Comparison of ENCODE assay signal across 8 cellular contexts in genomic region chr20:61980647-61981583, GRCh38.
DNase-seq lines count a peak whose midpoint lies in the region; ATAC-seq, FAIRE-seq and TF ChIP-seq lines count a peak whose summit lies in the region.

No MANE protein-coding gene starts in this region.

- peak; percentile 51 for DNase-seq in CD1c-positive myeloid dendritic cell (ENCODE audit: extremely low spot score)
- DNase-seq in HTR-8/SVneo (ENCODE audit: insufficient read length, low spot score): peak; percentile 71
- DNase-seq in activated CD4-positive, alpha-beta memory T cell treated with anti-CD3 and anti-CD28 coated beads, Interleukin-2, amount 10 ng/mL, durations not matched to agents 7 days and 5 days: no peak
- DNase-seq in keratinocyte (ENCODE audit: low read depth, low spot score): no peak
- DNase-seq in NCI-H2227 treated with DMSO at 0.1 percent for 48 hours (lab: John Stamatoyannopoulos, UW): no peak

- no peaks in the 10 kb centered on the region for H3K9me1 ChIP-seq in keratinocyte (ENCODE audit: control insufficient read depth, extremely low read depth, insufficient read depth, low read length)

- H3K9me3 ChIP-seq in keratinocyte (ENCODE audit: control insufficient read depth, low read depth, low read length): no peaks in the 10 kb centered on the region

- ATAC-seq in GM18520 (IDR thresholded peaks at IDR 0.05; ENCODE audit: unreplicated experiment) (no peak), GM18519 (IDR thresholded peaks at IDR 0.05; ENCODE audit: low FRiP score, unreplicated experiment) (no peak), GM21423 (IDR thresholded peaks at IDR 0.05; ENCODE audit: unreplicated experiment) (no peak)

- H2AFZ ChIP-seq in keratinocyte (ENCODE audit: control insufficient read depth, low read length): no peak overlapping the region

- no peak overlapping the region for H3K4me2 ChIP-seq in keratinocyte (ENCODE audit: control insufficient read depth, extremely low read depth, insufficient read depth, low read depth, low read length)

- H3K27me3 Mint-ChIP-seq in activated CD4-positive, alpha-beta memory T cell treated with anti-CD3 and anti-CD28 coated beads, Interleukin-2, amount 10 ng/mL, durations not matched to agents 7 days and 5 days: no peaks in the 10 kb centered on the region

- H3K27ac Mint-ChIP-seq in activated CD4-positive, alpha-beta memory T cell treated with anti-CD3 and anti-CD28 coated beads, Interleukin-2, amount 10 ng/mL, durations not matched to agents 7 days and 5 days: peak overlapping the region; percentile 62

- H3K36me3 Mint-ChIP-seq in activated CD4-positive, alpha-beta memory T cell treated with anti-CD3 and anti-CD28 coated beads, Interleukin-2, amount 10 ng/mL, durations not matched to agents 7 days and 5 days (ENCODE audit: low read depth): peaks cover 54% of the 10 kb centered on the region

- H3K4me3 ChIP-seq in keratinocyte (ENCODE audit: control insufficient read depth in 2 of 3, extremely low read depth in 1 of 3, insufficient read depth in 2 of 3, low read depth in 1 of 3, low read length in 3 of 3): no peak overlapping the region

- H3K4me1 ChIP-seq in keratinocyte (ENCODE audit: control insufficient read depth, extremely low read depth, insufficient read depth, low read length): no peaks in the 10 kb centered on the region

- CTCF ChIA-PET in activated CD4-positive, alpha-beta memory T cell treated with anti-CD3 and anti-CD28 coated beads, Interleukin-2, amount 10 ng/mL, durations not matched to agents 7 days and 5 days (lab: Charles Lee): no interaction called here

- H3K36me3 ChIP-seq in keratinocyte (ENCODE audit: control insufficient read depth in 2 of 2, extremely low read depth in 1 of 2, insufficient read depth in 2 of 2, low read length in 2 of 2): peaks cover 5 to 7% of the 10 kb centered on the region in 2 experiments

- POLR2A ChIA-PET in activated CD4-positive, alpha-beta memory T cell treated with anti-CD3 and anti-CD28 coated beads, Interleukin-2, amount 10 ng/mL, durations not matched to agents 7 days and 5 days (lab: Charles Lee): no interaction called here

- no peak overlapping the region for H3K9ac ChIP-seq in keratinocyte (ENCODE audit: control insufficient read depth, extremely low read depth, insufficient read depth, low read length)

- H4K20me1 ChIP-seq in keratinocyte (ENCODE audit: control insufficient read depth, extremely low read depth, insufficient read depth, low read length): no peaks in the 10 kb centered on the region

- TF ChIP-seq CTCF in keratinocyte (optimal IDR thresholded peaks at IDR 0.05 in 1 of 3, IDR thresholded peaks at IDR 0.05 in 1 of 3, conservative IDR thresholded peaks at IDR 0.05 in 1 of 3; ENCODE audit: extremely low read depth in 1 of 3, insufficient read depth in 2 of 3, low read length in 3 of 3): peak; percentile 23 to 79 (median 70)

- dilution Hi-C loops in keratinocyte (cut with MboI; ENCODE audit: extremely low pct_ligation_motif_present, low sequenced_read_pairs): no loop called here

- H3K4me3 Mint-ChIP-seq in activated CD4-positive, alpha-beta memory T cell treated with anti-CD3 and anti-CD28 coated beads, Interleukin-2, amount 10 ng/mL, durations not matched to agents 7 days and 5 days: no peak overlapping the region

- no peaks in the 10 kb centered on the region for H3K79me2 ChIP-seq in keratinocyte (ENCODE audit: control insufficient read depth, insufficient read depth, low read length)

- FAIRE-seq in HTR-8/SVneo (lab: Jason Lieb, UNC) (peak; percentile 69), keratinocyte (lab: Jason Lieb, UNC) (no peak)

- H3K27ac ChIP-seq in keratinocyte (ENCODE audit: control insufficient read depth, insufficient read depth, low read length): no peak overlapping the region

- no peaks in the 10 kb centered on the region for H3K27me3 ChIP-seq in keratinocyte (ENCODE audit: control insufficient read depth, extremely low read depth, insufficient read depth, low read length)

- peaks cover 20% of the 10 kb centered on the region for H3K4me1 Mint-ChIP-seq in activated CD4-positive, alpha-beta memory T cell treated with anti-CD3 and anti-CD28 coated beads, Interleukin-2, amount 10 ng/mL, durations not matched to agents 7 days and 5 days

- H3K9me3 Mint-ChIP-seq in activated CD4-positive, alpha-beta memory T cell treated with anti-CD3 and anti-CD28 coated beads, Interleukin-2, amount 10 ng/mL, durations not matched to agents 7 days and 5 days: peaks cover 13% of the 10 kb centered on the region

Comparison
In these comparisons a context has a peak if more than half of its experiments do, and no peak if none do; other contexts are left out.
1. DNase-seq: peak in CD1c-positive myeloid dendritic cell (single experiment) and HTR-8/SVneo (single experiment); none in activated CD4-positive, alpha-beta memory T cell treated with anti-CD3 and anti-CD28 coated beads, Interleukin-2, amount 10 ng/mL, durations not matched to agents 7 days and 5 days (single experiment), keratinocyte (single experiment) and NCI-H2227 treated with DMSO at 0.1 percent for 48 hours (single experiment).